Comparison of ENCODE assay signal across 8 cellular contexts in the genomic region with DNA sequence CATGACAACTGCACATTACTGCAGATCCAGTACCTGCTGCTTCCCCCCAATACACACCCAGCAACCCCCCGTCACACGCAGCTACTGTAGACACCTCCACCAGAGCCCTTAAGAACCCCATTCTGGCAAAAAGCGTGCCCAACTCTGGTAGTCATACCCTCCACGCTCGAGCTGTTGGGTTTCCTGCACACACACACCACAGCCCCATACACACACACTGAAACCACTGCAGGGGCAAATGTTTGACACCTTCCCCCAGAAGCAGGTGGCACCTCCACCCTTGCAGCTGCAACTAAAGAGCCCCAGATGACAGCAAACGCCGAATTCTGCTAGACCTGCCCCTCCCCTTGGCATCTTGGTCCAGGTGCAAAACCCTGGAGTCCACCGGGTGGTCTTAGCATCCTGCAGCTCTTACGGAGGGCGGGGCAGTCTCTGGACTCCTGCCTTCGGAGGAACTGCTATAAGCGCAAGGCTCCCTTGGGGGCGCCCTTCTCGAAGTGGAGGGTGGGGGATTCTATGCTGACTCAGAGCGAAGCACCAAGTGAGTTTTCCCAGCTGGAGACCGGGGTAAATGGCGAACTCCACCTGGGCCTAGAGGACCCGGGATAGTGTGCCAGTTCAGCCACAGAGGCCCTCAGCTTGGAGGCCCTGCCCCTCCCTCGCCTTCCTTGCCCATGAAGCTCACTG. TPM values are rescaled to one million over a fixed set of nuclear protein-coding genes. Genes with fewer than 3 reads are reported as not detected.
DNase-seq lines count a peak whose midpoint lies in the region; ATAC-seq and TF ChIP-seq lines count a peak whose summit lies in the region.

No MANE protein-coding gene starts in this region.

- H3K27ac Mint-ChIP-seq in WTC11, result no peak overlapping the region; the same call in 1 of the 2 replicates

- DNase-seq in BE2C (peak; percentile 10), WTC11 (ENCODE audit: low spot score) (peak; percentile 76), left kidney (ENCODE audit: low read depth, low spot score) (peak; percentile 76), NCI-H1048 (lab: John Stamatoyannopoulos, UW) (no peak), mucosa of gallbladder (ENCODE audit: low spot score) (no peak), lower leg skin (ENCODE audit: low spot score in 2 of 2) (no peak)

- peaks cover 29% of the 10 kb centered on the region for H3K27me3 ChIP-seq in BE2C

- CTCF ChIA-PET in WTC11 (lab: Charles Lee), result interaction anchor here (0.6 to 3.3 kb wide), 22 partner anchors 12 to 553 kb away, joined by 3 to 22 read pairs (median 3); partner anchors contain the start of genes NCBP2L, PRPS1 and TSC22D3

- H3K4me3 Mint-ChIP-seq in WTC11, result peak overlapping the region; percentile 76

- intact Hi-C loops in lower leg skin (cut with DNase I; ENCODE audit: low total_unique reads), result no loop called here

- H3K9me3 Mint-ChIP-seq in WTC11, result no peaks in the 10 kb centered on the region

- peaks cover 17% of the 10 kb centered on the region for H3K4me1 Mint-ChIP-seq in WTC11

- H3K4me3 ChIP-seq in BE2C (ENCODE audit: low read depth, low read length) (no peak overlapping the region), lower leg skin (ENCODE audit: low read depth, poor library complexity, severe bottlenecking) (no peak overlapping the region)

- H3K9me3 ChIP-seq in BE2C, result no peaks in the 10 kb centered on the region

- POLR2A ChIA-PET in WTC11 (lab: Charles Lee), result interaction anchor here (1.0 kb wide), 1 partner anchor 177 kb away, joined by 4 read pairs; the partner anchor contains the start of gene PRPS1

- TF ChIP-seq CTCF in BE2C (IDR thresholded peaks at IDR 0.05; ENCODE audit: low read depth, low read length) (0 out of 2 replicates have a peak, but pooled peaks have one; percentile 4), GM12873 (IDR thresholded peaks at IDR 0.05; ENCODE audit: insufficient read depth, low read depth, low read length, missing control alignments) (peak; percentile 25), WTC11 (IDR thresholded peaks at IDR 0.05) (peak; percentile 34; the same call in 1 of the 2 replicates), lower leg skin (IDR thresholded peaks at IDR 0.05) (no peak)

- H3K36me3 ChIP-seq in BE2C, result no peaks in the 10 kb centered on the region

- TF ChIP-seq POLR2A in lower leg skin (IDR thresholded peaks at IDR 0.05), result no peak

- H3K27me3 Mint-ChIP-seq in WTC11 (ENCODE audit: low read depth), result peaks cover 36% of the 10 kb centered on the region

- 17 to 30% methylated on average over 7 to 19 of the region's 19 CpGs for WGBS in lower leg skin, 2 donors

- H3K36me3 Mint-ChIP-seq in WTC11, result no peaks in the 10 kb centered on the region

- no peaks in the 10 kb centered on the region for H3K4me1 ChIP-seq in BE2C

- ATAC-seq in WTC11 (peak; percentile 65), GM21786 (IDR thresholded peaks at IDR 0.05; ENCODE audit: unreplicated experiment) (no peak)

TF ChIP-seq in WTC11, 78 proteins besides CTCF, POLR2A, EP300 and RAD21:
- TF ChIP-seq ZNF423 (CRISPR knock-in tag; IDR thresholded peaks at IDR 0.05) (peak; percentile 56; the same call in 1 of the 2 replicates), FOXP1 (CRISPR knock-in tag; IDR thresholded peaks at IDR 0.05; ENCODE audit: borderline replicate concordance) (no peak), ZNF121 (CRISPR knock-in tag; IDR thresholded peaks at IDR 0.05) (no peak), ATF6 (CRISPR knock-in tag; IDR thresholded peaks at IDR 0.05) (no peak)

RNA-seq across cellular contexts. Expression of gene FRMPD3, which starts 1.5 kb away (rescaled TPM):
- polyA plus RNA-seq in BE2C (2012; ENCODE audit: insufficient read depth, insufficient read length, low read depth), result not detected
- 1.4 to 2.0 TPM (median 1.7 TPM) in 3 replicates for total RNA-seq in WTC11 (2021)
- 0.17 TPM for total RNA-seq in mucosa of gallbladder
- under 1 TPM in 1 of 4 donors, not detected in 3; 0.05 TPM for total RNA-seq in lower leg skin

Comparison
In these comparisons a context has a peak if more than half of its experiments do, and no peak if none do; other contexts are left out.
1. DNase-seq: peak in BE2C (single experiment), WTC11 (single experiment) and left kidney (single experiment); none in NCI-H1048 (single experiment), mucosa of gallbladder (single experiment) and lower leg skin (0 of 2).
2. CTCF ChIP-seq: peak in BE2C (single experiment), GM12873 (single experiment) and WTC11 (single experiment); none in lower leg skin (0 of 3).